ENCODE assay signal across 1 cellular context in the genomic region with DNA sequence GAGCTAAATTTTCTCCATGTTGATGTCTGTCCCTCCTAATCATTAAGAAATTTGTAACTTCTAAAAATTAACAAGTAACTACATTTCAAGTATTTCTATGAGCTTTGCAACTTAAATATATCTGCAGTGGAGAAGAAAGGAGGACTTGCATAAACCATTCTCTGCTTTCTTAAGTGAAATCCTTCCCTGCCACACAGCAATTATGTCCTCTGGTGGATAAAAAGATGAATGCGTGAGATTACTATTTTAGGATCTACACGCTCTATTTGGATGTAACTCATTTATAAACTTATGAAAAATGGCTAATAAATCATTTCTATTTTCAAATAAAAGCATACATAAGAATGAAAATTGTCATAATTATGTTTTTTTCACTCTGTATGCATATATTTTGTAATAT.
TF ChIP-seq lines count a peak whose summit lies in the region.

No MANE protein-coding gene starts in this region.

TF ChIP-seq in IMR-90, 13 proteins besides CTCF, POLR2A, EP300 and RAD21:
- no peak for TF ChIP-seq MAFK (IDR thresholded peaks at IDR 0.05; ENCODE audit: low read depth, low read length)
- 0 out of 2 replicates have a peak, but pooled peaks have one; percentile 17 for TF ChIP-seq SMC3 (IDR thresholded peaks at IDR 0.05; ENCODE audit: low read depth, low read length)
TF ChIP-seq in IMR-90: peak in this region for 1.
